ENCODE assay signal across 1 cellular context in the genomic region with DNA sequence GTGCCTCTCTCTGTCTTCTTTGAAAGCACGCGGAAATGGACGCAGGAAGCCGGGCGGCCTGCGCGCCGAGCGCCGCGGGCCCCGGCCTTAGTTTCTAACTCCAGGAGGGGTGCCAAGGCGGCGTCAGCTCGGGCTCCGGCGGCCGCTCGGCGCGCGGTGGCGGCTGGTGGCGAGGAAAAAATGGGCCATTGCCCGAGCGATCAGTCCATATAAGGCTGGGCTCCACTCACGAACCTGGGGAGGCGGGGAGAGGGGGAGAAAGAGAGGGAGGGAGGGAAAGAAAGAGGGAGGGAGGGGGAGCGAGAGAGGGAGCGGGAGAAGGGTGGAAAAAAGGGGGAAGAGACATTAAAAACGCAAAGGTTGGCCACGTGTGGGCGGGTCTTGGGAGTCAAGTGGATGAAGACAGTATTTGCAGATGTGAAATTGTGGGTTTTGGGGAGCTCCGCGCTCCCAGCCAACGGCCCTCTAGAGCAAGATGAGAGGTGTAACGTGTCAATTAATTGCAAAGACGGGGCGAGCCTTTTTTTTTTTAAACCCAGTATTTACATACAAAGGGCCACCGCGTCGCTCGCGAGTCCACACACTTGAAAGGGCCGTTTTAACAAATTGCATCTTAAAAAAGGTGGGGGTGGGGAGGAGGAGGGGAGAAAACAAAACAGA.
TF ChIP-seq lines count a peak whose summit lies in the region.

NKX2-2 (minus strand) TSS at position 184 of the 660 bp plus-strand sequence. CDS start 395 bp downstream, outside the sequence.

TF ChIP-seq in HEK293, 187 proteins besides CTCF, POLR2A, EP300 and RAD21 (continued from another document and continues in another):
- TF ChIP-seq ZNF610 (tag by site-specific recombination; IDR thresholded peaks at IDR 0.05; ENCODE audit: borderline replicate concordance) (no peak), KLF9 (tag by site-specific recombination; IDR thresholded peaks at IDR 0.05; ENCODE audit: low read depth) (peak; percentile 65), ZNF510 (tag by site-specific recombination; IDR thresholded peaks at IDR 0.05; ENCODE audit: insufficient replicate concordance) (no peak), ZNF239 (tag by site-specific recombination; IDR thresholded peaks at IDR 0.05) (no peak), ZBTB48 (tag by site-specific recombination; IDR thresholded peaks at IDR 0.05) (no peak), ZBTB10 (tag by site-specific recombination; IDR thresholded peaks at IDR 0.05) (0 out of 2 replicates have a peak, but pooled peaks have one; percentile 61), ZBTB17 (tag by site-specific recombination; IDR thresholded peaks at IDR 0.05) (peak; percentile 40), ZEB2 (tag by site-specific recombination; IDR thresholded peaks at IDR 0.05) (no peak), ZNF302 (tag by site-specific recombination; IDR thresholded peaks at IDR 0.05; ENCODE audit: low read depth) (no peak), ZNF112 (tag by site-specific recombination; IDR thresholded peaks at IDR 0.05) (no peak), ZFP37 (tag by site-specific recombination; IDR thresholded peaks at IDR 0.05) (no peak), ZNF623 (tag by site-specific recombination; IDR thresholded peaks at IDR 0.05) (no peak), ZNF175 (tag by site-specific recombination; IDR thresholded peaks at IDR 0.05) (no peak), ZSCAN18 (tag by site-specific recombination; IDR thresholded peaks at IDR 0.05) (no peak), ZNF404 (tag by site-specific recombination; IDR thresholded peaks at IDR 0.05) (no peak), EGR2 (tag by site-specific recombination; IDR thresholded peaks at IDR 0.05; ENCODE audit: low read depth) (peak; percentile 78), ZNF341 (tag by site-specific recombination; IDR thresholded peaks at IDR 0.05; ENCODE audit: low read depth) (no peak; the same call in 1 of the 2 replicates), SP3 (tag by site-specific recombination; IDR thresholded peaks at IDR 0.05) (no peak; the same call in 1 of the 2 replicates), ZNF558 (tag by site-specific recombination; IDR thresholded peaks at IDR 0.05) (no peak), ZBTB8A (tag by site-specific recombination; IDR thresholded peaks at IDR 0.05) (0 out of 2 replicates have a peak, but pooled peaks have one; percentile 19), ZNF274 (IDR thresholded peaks at IDR 0.05; ENCODE audit: low read length) (no peak), ZNF274 (tag by site-specific recombination; IDR thresholded peaks at IDR 0.05; ENCODE audit: borderline replicate concordance) (no peak), GLIS1 (tag by site-specific recombination; IDR thresholded peaks at IDR 0.05) (peak; percentile 71; the same call in 1 of the 2 replicates), ZNF221 (tag by site-specific recombination; IDR thresholded peaks at IDR 0.05; ENCODE audit: borderline replicate concordance) (no peak), ZXDB (tag by site-specific recombination; IDR thresholded peaks at IDR 0.05) (0 out of 2 replicates have a peak, but pooled peaks have one; percentile 14), ZNF629 (tag by site-specific recombination; IDR thresholded peaks at IDR 0.05) (0 out of 2 replicates have a peak, but pooled peaks have one; percentile 6), ZNF366 (tag by site-specific recombination; conservative IDR thresholded peaks at IDR 0.05) (peak; percentile 84), ZNF549 (tag by site-specific recombination; IDR thresholded peaks at IDR 0.05) (no peak), RBAK (tag by site-specific recombination; IDR thresholded peaks at IDR 0.05) (no peak), PRDM1 (tag by site-specific recombination; IDR thresholded peaks at IDR 0.05) (peak; percentile 7; the same call in 1 of the 2 replicates), ZNF530 (tag by site-specific recombination; IDR thresholded peaks at IDR 0.05; ENCODE audit: low read depth) (no peak), WT1 (tag by site-specific recombination; IDR thresholded peaks at IDR 0.05) (peak; percentile 20; the same call in 1 of the 2 replicates), REPIN1 (tag by site-specific recombination; IDR thresholded peaks at IDR 0.05; ENCODE audit: low read depth) (no peak), HOXA7 (CRISPR knock-in tag; IDR thresholded peaks at IDR 0.05; ENCODE audit: borderline replicate concordance) (no peak), ZFP3 (tag by site-specific recombination; IDR thresholded peaks at IDR 0.05; ENCODE audit: low read depth) (no peak), ZNF707 (tag by site-specific recombination; IDR thresholded peaks at IDR 0.05) (no peak), ZNF184 (tag by site-specific recombination; IDR thresholded peaks at IDR 0.05) (no peak), MEIS1 (CRISPR knock-in tag; IDR thresholded peaks at IDR 0.05; ENCODE audit: borderline replicate concordance) (no peak)
- TF ChIP-seq, protein P1, sequence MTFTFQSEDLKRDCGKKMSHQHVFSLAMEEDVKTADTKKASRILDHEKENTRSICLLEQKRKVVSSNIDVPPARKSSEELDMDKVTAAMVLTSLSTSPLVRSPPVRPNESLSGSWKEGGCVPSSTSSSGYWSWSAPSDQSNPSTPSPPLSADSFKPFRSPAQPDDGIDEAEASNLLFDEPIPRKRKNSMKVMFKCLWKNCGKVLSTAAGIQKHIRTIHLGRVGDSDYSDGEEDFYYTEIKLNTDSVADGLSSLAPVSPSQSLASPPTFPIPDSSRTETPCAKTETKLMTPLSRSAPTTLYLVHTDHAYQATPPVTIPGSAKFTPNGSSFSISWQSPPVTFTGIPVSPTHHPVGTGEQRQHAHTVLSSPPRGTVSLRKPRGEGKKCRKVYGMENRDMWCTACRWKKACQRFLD (tag by site-specific recombination; IDR thresholded peaks at IDR 0.05): no peak
- TF ChIP-seq, protein P2, sequence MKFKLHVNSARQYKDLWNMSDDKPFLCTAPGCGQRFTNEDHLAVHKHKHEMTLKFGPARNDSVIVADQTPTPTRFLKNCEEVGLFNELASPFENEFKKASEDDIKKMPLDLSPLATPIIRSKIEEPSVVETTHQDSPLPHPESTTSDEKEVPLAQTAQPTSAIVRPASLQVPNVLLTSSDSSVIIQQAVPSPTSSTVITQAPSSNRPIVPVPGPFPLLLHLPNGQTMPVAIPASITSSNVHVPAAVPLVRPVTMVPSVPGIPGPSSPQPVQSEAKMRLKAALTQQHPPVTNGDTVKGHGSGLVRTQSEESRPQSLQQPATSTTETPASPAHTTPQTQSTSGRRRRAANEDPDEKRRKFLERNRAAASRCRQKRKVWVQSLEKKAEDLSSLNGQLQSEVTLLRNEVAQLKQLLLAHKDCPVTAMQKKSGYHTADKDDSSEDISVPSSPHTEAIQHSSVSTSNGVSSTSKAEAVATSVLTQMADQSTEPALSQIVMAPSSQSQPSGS (tag by site-specific recombination; IDR thresholded peaks at IDR 0.05; ENCODE audit: low read depth): no peak
- TF ChIP-seq, protein P3, sequence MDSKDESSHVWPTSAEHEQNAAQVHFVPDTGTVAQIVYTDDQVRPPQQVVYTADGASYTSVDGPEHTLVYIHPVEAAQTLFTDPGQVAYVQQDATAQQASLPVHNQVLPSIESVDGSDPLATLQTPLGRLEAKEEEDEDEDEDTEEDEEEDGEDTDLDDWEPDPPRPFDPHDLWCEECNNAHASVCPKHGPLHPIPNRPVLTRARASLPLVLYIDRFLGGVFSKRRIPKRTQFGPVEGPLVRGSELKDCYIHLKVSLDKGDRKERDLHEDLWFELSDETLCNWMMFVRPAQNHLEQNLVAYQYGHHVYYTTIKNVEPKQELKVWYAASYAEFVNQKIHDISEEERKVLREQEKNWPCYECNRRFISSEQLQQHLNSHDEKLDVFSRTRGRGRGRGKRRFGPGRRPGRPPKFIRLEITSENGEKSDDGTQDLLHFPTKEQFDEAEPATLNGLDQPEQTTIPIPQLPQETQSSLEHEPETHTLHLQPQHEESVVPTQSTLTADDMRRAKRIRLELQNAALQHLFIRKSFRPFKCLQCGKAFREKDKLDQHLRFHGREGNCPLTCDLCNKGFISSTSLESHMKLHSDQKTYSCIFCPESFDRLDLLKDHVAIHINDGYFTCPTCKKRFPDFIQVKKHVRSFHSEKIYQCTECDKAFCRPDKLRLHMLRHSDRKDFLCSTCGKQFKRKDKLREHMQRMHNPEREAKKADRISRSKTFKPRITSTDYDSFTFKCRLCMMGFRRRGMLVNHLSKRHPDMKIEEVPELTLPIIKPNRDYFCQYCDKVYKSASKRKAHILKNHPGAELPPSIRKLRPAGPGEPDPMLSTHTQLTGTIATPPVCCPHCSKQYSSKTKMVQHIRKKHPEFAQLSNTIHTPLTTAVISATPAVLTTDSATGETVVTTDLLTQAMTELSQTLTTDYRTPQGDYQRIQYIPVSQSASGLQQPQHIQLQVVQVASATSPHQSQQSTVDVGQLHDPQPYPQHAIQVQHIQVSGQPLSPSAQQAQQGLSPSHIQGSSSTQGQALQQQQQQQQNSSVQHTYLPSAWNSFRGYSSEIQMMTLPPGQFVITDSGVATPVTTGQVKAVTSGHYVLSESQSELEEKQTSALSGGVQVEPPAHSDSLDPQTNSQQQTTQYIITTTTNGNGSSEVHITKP (tag by site-specific recombination; IDR thresholded peaks at IDR 0.05): peak; percentile 68
- TF ChIP-seq, protein P4, sequence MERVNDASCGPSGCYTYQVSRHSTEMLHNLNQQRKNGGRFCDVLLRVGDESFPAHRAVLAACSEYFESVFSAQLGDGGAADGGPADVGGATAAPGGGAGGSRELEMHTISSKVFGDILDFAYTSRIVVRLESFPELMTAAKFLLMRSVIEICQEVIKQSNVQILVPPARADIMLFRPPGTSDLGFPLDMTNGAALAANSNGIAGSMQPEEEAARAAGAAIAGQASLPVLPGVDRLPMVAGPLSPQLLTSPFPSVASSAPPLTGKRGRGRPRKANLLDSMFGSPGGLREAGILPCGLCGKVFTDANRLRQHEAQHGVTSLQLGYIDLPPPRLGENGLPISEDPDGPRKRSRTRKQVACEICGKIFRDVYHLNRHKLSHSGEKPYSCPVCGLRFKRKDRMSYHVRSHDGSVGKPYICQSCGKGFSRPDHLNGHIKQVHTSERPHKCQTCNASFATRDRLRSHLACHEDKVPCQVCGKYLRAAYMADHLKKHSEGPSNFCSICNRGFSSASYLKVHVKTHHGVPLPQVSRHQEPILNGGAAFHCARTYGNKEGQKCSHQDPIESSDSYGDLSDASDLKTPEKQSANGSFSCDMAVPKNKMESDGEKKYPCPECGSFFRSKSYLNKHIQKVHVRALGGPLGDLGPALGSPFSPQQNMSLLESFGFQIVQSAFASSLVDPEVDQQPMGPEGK (tag by site-specific recombination; IDR thresholded peaks at IDR 0.05): peak; percentile 60
- TF ChIP-seq, protein P5, sequence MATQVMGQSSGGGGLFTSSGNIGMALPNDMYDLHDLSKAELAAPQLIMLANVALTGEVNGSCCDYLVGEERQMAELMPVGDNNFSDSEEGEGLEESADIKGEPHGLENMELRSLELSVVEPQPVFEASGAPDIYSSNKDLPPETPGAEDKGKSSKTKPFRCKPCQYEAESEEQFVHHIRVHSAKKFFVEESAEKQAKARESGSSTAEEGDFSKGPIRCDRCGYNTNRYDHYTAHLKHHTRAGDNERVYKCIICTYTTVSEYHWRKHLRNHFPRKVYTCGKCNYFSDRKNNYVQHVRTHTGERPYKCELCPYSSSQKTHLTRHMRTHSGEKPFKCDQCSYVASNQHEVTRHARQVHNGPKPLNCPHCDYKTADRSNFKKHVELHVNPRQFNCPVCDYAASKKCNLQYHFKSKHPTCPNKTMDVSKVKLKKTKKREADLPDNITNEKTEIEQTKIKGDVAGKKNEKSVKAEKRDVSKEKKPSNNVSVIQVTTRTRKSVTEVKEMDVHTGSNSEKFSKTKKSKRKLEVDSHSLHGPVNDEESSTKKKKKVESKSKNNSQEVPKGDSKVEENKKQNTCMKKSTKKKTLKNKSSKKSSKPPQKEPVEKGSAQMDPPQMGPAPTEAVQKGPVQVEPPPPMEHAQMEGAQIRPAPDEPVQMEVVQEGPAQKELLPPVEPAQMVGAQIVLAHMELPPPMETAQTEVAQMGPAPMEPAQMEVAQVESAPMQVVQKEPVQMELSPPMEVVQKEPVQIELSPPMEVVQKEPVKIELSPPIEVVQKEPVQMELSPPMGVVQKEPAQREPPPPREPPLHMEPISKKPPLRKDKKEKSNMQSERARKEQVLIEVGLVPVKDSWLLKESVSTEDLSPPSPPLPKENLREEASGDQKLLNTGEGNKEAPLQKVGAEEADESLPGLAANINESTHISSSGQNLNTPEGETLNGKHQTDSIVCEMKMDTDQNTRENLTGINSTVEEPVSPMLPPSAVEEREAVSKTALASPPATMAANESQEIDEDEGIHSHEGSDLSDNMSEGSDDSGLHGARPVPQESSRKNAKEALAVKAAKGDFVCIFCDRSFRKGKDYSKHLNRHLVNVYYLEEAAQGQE (tag by site-specific recombination; IDR thresholded peaks at IDR 0.05): no peak
